ENCODE assay signal across 20 cellular contexts in genomic region chr2:177796644-177797415, GRCh38.
"Had no signal": no experiment of that assay in that cellular context is flagged by ENCODE, and none has a peak within 500 bp of the region (broad histone marks: within the 10 kb centered on the region; RNA-seq: fewer than 3 reads in every experiment).

No MANE protein-coding gene starts in this region.

- H2AFZ ChIP-seq: hepatocyte had no signal

- H3K36me3 ChIP-seq: neutrophil, pancreas, right lobe of liver, thoracic aorta, vagina had no signal

- ATAC-seq: activated naive CD4-positive, alpha-beta T cell treated with anti-CD3 and anti-CD28 coated beads, Interleukin-2, amount 50 U/mL, for 72 hours; foreskin keratinocyte; pancreas; stimulated activated naive B cell treated with anti-CD40 and anti-IgM and Interleukin-4, amounts not matched to agents 10 μg/mL and 1 μg/mL and 100 μg/mL, for 72 hours had no signal

- H3K79me2 ChIP-seq: hepatocyte had no signal

- DNase-seq: activated gamma-delta T cell treated with Interleukin-2 at 50 U/mL for 16 hours; activated T-cell treated with anti-CD3 and anti-CD28 coated beads, Interleukin-2, amount 50 U/mL, for 1 hour; aorta; central memory CD4-positive, alpha-beta T cell; dermis blood vessel endothelial cell; effector CD8-positive, alpha-beta T cell; foreskin keratinocyte; immature natural killer cell; pancreas; right lobe of liver; stimulated activated CD4-positive, alpha-beta T cell treated with anti-CD3 and anti-CD28 coated beads, Interleukin-15, amount 100 ng/mL, for 24 hours; stimulated activated CD8-positive, alpha-beta memory T cell treated with anti-CD3 and anti-CD28 coated beads, Interleukin-4, amount 100 ng/mL, for 48 hours; stimulated activated naive B cell treated with anti-CD40 and anti-IgM and Interleukin-4, amounts not matched to agents 10 μg/mL and 1 μg/mL and 100 μg/mL, for 72 hours; T-helper 9 cell had no signal

- H3K9me3 ChIP-seq: neutrophil, pancreas, right lobe of liver, thoracic aorta, vagina had no signal

- H3K4me3 ChIP-seq: hepatocyte, pancreas, right lobe of liver, smooth muscle cell, thoracic aorta, vagina had no signal

- H3K4me2 ChIP-seq: hepatocyte, smooth muscle cell had no signal

- H3K27me3 ChIP-seq: hepatocyte, pancreas, right lobe of liver, vagina had no signal

- H3K4me1 ChIP-seq: foreskin keratinocyte, pancreas, right lobe of liver, vagina had no signal

- FAIRE-seq: pancreas had no signal

- H3K27ac ChIP-seq: foreskin keratinocyte, hepatocyte, neutrophil, pancreas, right lobe of liver, thoracic aorta, vagina had no signal
